Comparison of ENCODE assay signal across 1 cellular context in genomic region chr7:33745934-33746333, GRCh38.
TF ChIP-seq lines count a peak whose summit lies in the region.

No MANE protein-coding gene starts in this region.

TF ChIP-seq in endothelial cell of umbilical vein, 7 proteins besides CTCF, POLR2A, EP300 and RAD21:
- TF ChIP-seq POLR2AphosphoS5 (IDR thresholded peaks at IDR 0.05; ENCODE audit: insufficient read depth, low read depth, low read length) (no peak), MAX (IDR thresholded peaks at IDR 0.05; ENCODE audit: insufficient read depth, insufficient read length) (no peak), FOS (IDR thresholded peaks at IDR 0.05; ENCODE audit: borderline replicate concordance, insufficient read depth, low read length) (peak; percentile 53), EZH2 (IDR thresholded peaks at IDR 0.05; ENCODE audit: borderline replicate concordance, low read depth, low read length, severe bottlenecking) (no peak), MYC (IDR thresholded peaks at IDR 0.05; ENCODE audit: low read depth, low read length) (no peak), GATA2 (IDR thresholded peaks at IDR 0.05; ENCODE audit: insufficient read depth, insufficient read length, low read depth, low read length) (no peak), JUN (IDR thresholded peaks at IDR 0.05; ENCODE audit: borderline replicate concordance, insufficient read depth, insufficient read length, low read depth) (peak; percentile 55)
